Comparison of ENCODE assay signal across 8 cellular contexts in genomic region chr7:5422324-5423271, GRCh38. TPM values are rescaled to one million over a fixed set of nuclear protein-coding genes. Genes with fewer than 3 reads are reported as not detected.
DNase-seq lines count a peak whose midpoint lies in the region; ATAC-seq and TF ChIP-seq lines count a peak whose summit lies in the region.

No MANE protein-coding gene starts in this region.

- peaks cover 88% of the 10 kb centered on the region for H3K36me3 Mint-ChIP-seq in Caco-2 (ENCODE audit: insufficient read depth, unreplicated experiment)
- no peaks in the 10 kb centered on the region for H3K36me3 Mint-ChIP-seq in activated naive CD8-positive, alpha-beta T cell treated with anti-CD3 and anti-CD28 coated beads for 36 hours

- H3K4me1 ChIP-seq in Caco-2 = peaks cover 16% of the 10 kb centered on the region
- peaks cover 0 to 20% of the 10 kb centered on the region in 2 donors for H3K4me1 ChIP-seq in right atrium auricular region

- TF ChIP-seq EP300 in Ishikawa (IDR thresholded peaks at IDR 0.05; ENCODE audit: borderline replicate concordance) = no peak

- no peaks in the 10 kb centered on the region for H3K27me3 Mint-ChIP-seq in Caco-2 (ENCODE audit: insufficient read depth, unreplicated experiment)
- peaks cover 88% of the 10 kb centered on the region for H3K27me3 Mint-ChIP-seq in activated naive CD8-positive, alpha-beta T cell treated with anti-CD3 and anti-CD28 coated beads for 36 hours

- ATAC-seq in GM18868 (IDR thresholded peaks at IDR 0.05; ENCODE audit: unreplicated experiment) = no peak
- no peak for ATAC-seq in GM18858 (IDR thresholded peaks at IDR 0.05; ENCODE audit: unreplicated experiment)
- no peak for ATAC-seq in GM19351 (IDR thresholded peaks at IDR 0.05; ENCODE audit: unreplicated experiment)

- peak overlapping the region; percentile 91 for H3K4me3 Mint-ChIP-seq in Caco-2 (ENCODE audit: unreplicated experiment)
- peak overlapping the region; percentile 61 for H3K4me3 Mint-ChIP-seq in activated naive CD8-positive, alpha-beta T cell treated with anti-CD3 and anti-CD28 coated beads for 36 hours

- TF ChIP-seq CTCF in Caco-2 (IDR thresholded peaks at IDR 0.05; ENCODE audit: insufficient read depth in 1 of 2, low read depth in 1 of 2, low read length in 1 of 2, severe bottlenecking in 1 of 2, unreplicated experiment in 1 of 2) (no peak), right atrium auricular region (IDR thresholded peaks at IDR 0.05) (no peak), retinal pigment epithelial cell (conservative IDR thresholded peaks at IDR 0.05; ENCODE audit: low read depth, low read length) (peak; percentile 16)

- DNase-seq in Caco-2 = no peak
- DNase-seq in activated naive CD8-positive, alpha-beta T cell treated with anti-CD3 and anti-CD28 coated beads for 36 hours = no peak
- DNase-seq in right atrium auricular region (ENCODE audit: low spot score) = no peak
- DNase-seq in retinal pigment epithelial cell (ENCODE audit: low read depth) = no peak

- intact Hi-C loops in Caco-2 (cut with micrococcal nuclease; ENCODE audit: unreplicated experiment) = no loop called here

- H3K9me3 ChIP-seq in Caco-2 = no peaks in the 10 kb centered on the region
- H3K9me3 ChIP-seq in right atrium auricular region = no peaks in the 10 kb centered on the region

- H3K4me1 Mint-ChIP-seq in Caco-2 (ENCODE audit: low read depth, unreplicated experiment) = peaks cover 12% of the 10 kb centered on the region
- peaks cover 25% of the 10 kb centered on the region for H3K4me1 Mint-ChIP-seq in activated naive CD8-positive, alpha-beta T cell treated with anti-CD3 and anti-CD28 coated beads for 36 hours

- CTCF ChIA-PET in Caco-2 (lab: Charles Lee) = interaction anchor here (0.9 to 1.3 kb wide), 5 partner anchors 8 to 183 kb away, joined by 5 to 14 read pairs (median 6); no protein-coding TSS in a partner anchor

- no peak for TF ChIP-seq RAD21 in Ishikawa (IDR thresholded peaks at IDR 0.05; ENCODE audit: low read depth)

- H3K9me3 Mint-ChIP-seq in Caco-2 (ENCODE audit: unreplicated experiment) = no peaks in the 10 kb centered on the region
- no peaks in the 10 kb centered on the region for H3K9me3 Mint-ChIP-seq in activated naive CD8-positive, alpha-beta T cell treated with anti-CD3 and anti-CD28 coated beads for 36 hours

- H3K36me3 ChIP-seq in Caco-2 (ENCODE audit: control insufficient read depth, insufficient read depth, low read length) (no peaks in the 10 kb centered on the region), right atrium auricular region (no peaks in the 10 kb centered on the region)

- peak overlapping the region; percentile 99 to 100 for H3K27ac ChIP-seq in right atrium auricular region

- peak overlapping the region; percentile 97 for H3K27ac Mint-ChIP-seq in Caco-2 (ENCODE audit: unreplicated experiment)
- H3K27ac Mint-ChIP-seq in activated naive CD8-positive, alpha-beta T cell treated with anti-CD3 and anti-CD28 coated beads for 36 hours = no peak overlapping the region

- H3K4me3 ChIP-seq in Caco-2 (ENCODE audit: low read depth, low read length) (peak overlapping the region; percentile 80), right atrium auricular region (peak overlapping the region; percentile 91 to 97), retinal pigment epithelial cell (ENCODE audit: low read length) (peak overlapping the region; percentile 97)

- H3K27me3 ChIP-seq in Caco-2 (replicated peaks; ENCODE audit: control insufficient read depth, insufficient read depth, low read length) (no peaks in the 10 kb centered on the region), right atrium auricular region (no peaks in the 10 kb centered on the region)

- BruUV-seq in Caco-2 (replicated peaks; lab: Mats Ljungman, UMichigan) = no TSS peak

- POLR2A ChIA-PET in Caco-2 (lab: Charles Lee) = interaction anchor here (0.8 to 1.0 kb wide), 3 partner anchors 7 to 26 kb away, joined by 3 to 6 read pairs (median 3); no protein-coding TSS in a partner anchor

TF ChIP-seq in Ishikawa, 13 proteins besides CTCF, POLR2A, EP300 and RAD21:
- TF ChIP-seq MAX (IDR thresholded peaks at IDR 0.05) (no peak), EGR1 (IDR thresholded peaks at IDR 0.05) (no peak), CEBPB (IDR thresholded peaks at IDR 0.05) (no peak), TAF1 (IDR thresholded peaks at IDR 0.05; ENCODE audit: low read depth) (0 out of 2 replicates have a peak, but pooled peaks have one; percentile 12), REST (IDR thresholded peaks at IDR 0.05; ENCODE audit: low read depth) (no peak), FOXM1 (IDR thresholded peaks at IDR 0.05; ENCODE audit: borderline replicate concordance, low read depth) (no peak), ZBTB7A (IDR thresholded peaks at IDR 0.05; ENCODE audit: low read depth) (peak; percentile 70), TCF12 (IDR thresholded peaks at IDR 0.05; ENCODE audit: low read depth) (no peak)
- TF ChIP-seq, protein P1, sequence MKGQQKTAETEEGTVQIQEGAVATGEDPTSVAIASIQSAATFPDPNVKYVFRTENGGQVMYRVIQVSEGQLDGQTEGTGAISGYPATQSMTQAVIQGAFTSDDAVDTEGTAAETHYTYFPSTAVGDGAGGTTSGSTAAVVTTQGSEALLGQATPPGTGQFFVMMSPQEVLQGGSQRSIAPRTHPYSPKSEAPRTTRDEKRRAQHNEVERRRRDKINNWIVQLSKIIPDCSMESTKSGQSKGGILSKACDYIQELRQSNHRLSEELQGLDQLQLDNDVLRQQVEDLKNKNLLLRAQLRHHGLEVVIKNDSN (IDR thresholded peaks at IDR 0.05) = no peak

RNA-seq across cellular contexts. Expression of gene TNRC18, which starts 1.0 kb away (rescaled TPM):
- total RNA-seq in Caco-2 (2022) = 73.7 and 75.6 TPM in 2 replicates
- 10 to 100 TPM; 47.6 to 48.0 TPM for total RNA-seq in activated naive CD8-positive, alpha-beta T cell treated with anti-CD3 and anti-CD28 coated beads for 36 hours
- total RNA-seq in right atrium auricular region = 10 to 100 TPM; 32.0 to 53.6 TPM
